Comparison of ENCODE assay signal across 14 cellular contexts in genomic region chr6:170276369-170277057, GRCh38. TPM values are rescaled to one million over a fixed set of nuclear protein-coding genes. Genes with fewer than 3 reads are reported as not detected.
DNase-seq lines count a peak whose midpoint lies in the region; ATAC-seq and TF ChIP-seq lines count a peak whose summit lies in the region.
"Had no signal": no experiment of that assay in that cellular context is flagged by ENCODE, and none has a peak within 500 bp of the region (broad histone marks: within the 10 kb centered on the region; RNA-seq: fewer than 3 reads in every experiment).

No MANE protein-coding gene starts in this region.

- no peaks in the 10 kb centered on the region for H3K27me3 ChIP-seq in Peyer's patch
- no peaks in the 10 kb centered on the region for H3K27me3 ChIP-seq in fibroblast of lung (ENCODE audit: control insufficient read depth, insufficient read depth, low read length)
- H3K27me3 ChIP-seq in testis, result no peaks in the 10 kb centered on the region
- H3K27me3 ChIP-seq in Caco-2 (replicated peaks; ENCODE audit: control insufficient read depth, insufficient read depth, low read length), result no peaks in the 10 kb centered on the region
- H3K27me3 ChIP-seq: pancreas had no signal

- TF ChIP-seq CTCF in Peyer's patch (IDR thresholded peaks at IDR 0.05), result no peak
- TF ChIP-seq CTCF in fibroblast of lung (conservative IDR thresholded peaks at IDR 0.05 in 1 of 2, IDR thresholded peaks at IDR 0.05 in 1 of 2; ENCODE audit: low read depth in 1 of 2, low read length in 2 of 2), result no peak
- TF ChIP-seq CTCF in testis (IDR thresholded peaks at IDR 0.05), result no peak
- TF ChIP-seq CTCF in Caco-2 (IDR thresholded peaks at IDR 0.05; ENCODE audit: insufficient read depth in 1 of 2, low read depth in 1 of 2, low read length in 1 of 2, severe bottlenecking in 1 of 2, unreplicated experiment in 1 of 2), result no peak

- no peaks in the 10 kb centered on the region for H3K27me3 Mint-ChIP-seq in Caco-2 (ENCODE audit: insufficient read depth, unreplicated experiment)

- 35 to 48% methylated on average over 22 to 29 of the region's 29 CpGs for WGBS in testis, 2 donors

- POLR2A ChIA-PET in Caco-2 (lab: Charles Lee), result interaction anchor here (0.7 kb wide), 1 partner anchor 14 kb away, joined by 3 read pairs; no protein-coding TSS in a partner anchor

- CTCF ChIA-PET in Caco-2 (lab: Charles Lee), result no interaction called here

- H3K79me2 ChIP-seq in fibroblast of lung (ENCODE audit: control insufficient read depth, insufficient read depth, low read length), result no peaks in the 10 kb centered on the region

- peaks cover 2% of the 10 kb centered on the region for H3K36me3 Mint-ChIP-seq in Caco-2 (ENCODE audit: insufficient read depth, unreplicated experiment)

- peaks cover 0 to 7% (median 3%) of the 10 kb centered on the region in 4 donors for H3K4me1 ChIP-seq in Peyer's patch
- peaks cover 9% of the 10 kb centered on the region for H3K4me1 ChIP-seq in fibroblast of lung (ENCODE audit: control insufficient read depth, extremely low read depth, insufficient read depth, low read length)
- H3K4me1 ChIP-seq in testis, result peaks cover 24% of the 10 kb centered on the region
- H3K4me1 ChIP-seq in Caco-2, result 0 out of 2 replicates have a peak, but pooled peaks cover 4% of the 10 kb centered on the region

- H4K20me1 ChIP-seq in fibroblast of lung (ENCODE audit: control insufficient read depth, extremely low read depth, insufficient read depth, low read length), result no peaks in the 10 kb centered on the region

- H3K9me3 ChIP-seq in Peyer's patch, result no peaks in the 10 kb centered on the region
- H3K9me3 ChIP-seq in fibroblast of lung (ENCODE audit: control insufficient read depth, insufficient read depth, low read depth, low read length), result no peaks in the 10 kb centered on the region
- H3K9me3 ChIP-seq in testis, result no peaks in the 10 kb centered on the region
- H3K9me3 ChIP-seq in Caco-2, result no peaks in the 10 kb centered on the region
- H3K9me3 ChIP-seq: pancreas had no signal

- H3K4me3 ChIP-seq in Peyer's patch (no peak overlapping the region), fibroblast of lung (replicated peaks in 1 of 4; ENCODE audit: control extremely low read depth in 1 of 4, insufficient read depth in 1 of 4, low read depth in 3 of 4, low read length in 4 of 4) (no peak overlapping the region), testis (no peak overlapping the region), Caco-2 (ENCODE audit: low read depth, low read length) (no peak overlapping the region)
- H3K4me3 ChIP-seq: pancreas had no signal

- H3K4me3 Mint-ChIP-seq in Caco-2 (ENCODE audit: unreplicated experiment), result no peak overlapping the region

- no peaks in the 10 kb centered on the region for H3K36me3 ChIP-seq in Peyer's patch
- no peaks in the 10 kb centered on the region for H3K36me3 ChIP-seq in fibroblast of lung (ENCODE audit: control insufficient read depth, insufficient read depth, low read length)
- H3K36me3 ChIP-seq in testis (ENCODE audit: low read depth, missing control alignments), result no peaks in the 10 kb centered on the region
- no peaks in the 10 kb centered on the region for H3K36me3 ChIP-seq in Caco-2 (ENCODE audit: control insufficient read depth, insufficient read depth, low read length)
- H3K36me3 ChIP-seq: pancreas had no signal

- H3K4me1 Mint-ChIP-seq in Caco-2 (ENCODE audit: low read depth, unreplicated experiment), result peaks cover 5% of the 10 kb centered on the region

- peak overlapping the region; percentile 32 for H3K9ac ChIP-seq in fibroblast of lung (ENCODE audit: insufficient read depth, low read length)

- no peaks in the 10 kb centered on the region for H3K9me3 Mint-ChIP-seq in Caco-2 (ENCODE audit: unreplicated experiment)

- peak overlapping the region; percentile 7 for H3K4me2 ChIP-seq in fibroblast of lung (ENCODE audit: extremely low read depth, insufficient read depth, low read length)

- DNase-seq in Peyer's patch (peak in 2 of 3 donors; percentile 45 to 71), fibroblast of lung (ENCODE audit: low read depth in 2 of 2) (peak in 1 of 2 donors; percentile 52), lung microvascular endothelial cell (ENCODE audit: low read depth in 2 of 2) (peak; percentile 25 to 72), testis (peak; percentile 67), Caco-2 (no peak), NCI-H748 treated with DMSO at 0.1 percent for 48 hours (lab: John Stamatoyannopoulos, UW) (no peak)
- DNase-seq in activated CD4-positive, alpha-beta T cell treated with anti-CD3 and anti-CD28 coated beads for 1 hour, result no peak
- DNase-seq: activated CD4-positive, alpha-beta T cell treated with anti-CD3 and anti-CD28 coated beads, Interleukin-2, amount 50 U/mL, for 1 hour; activated T-cell treated with anti-CD3 and anti-CD28 coated beads, Interleukin-2, amount 50 U/mL, for 48 hours; NCI-H2081; SHP77 treated with DMSO at 0.1 percent for 48 hours; T-helper 9 cell had no signal

- ATAC-seq in HG03460 (IDR thresholded peaks at IDR 0.05; ENCODE audit: unreplicated experiment), result no peak
- ATAC-seq: pancreas had no signal

- BruUV-seq in Caco-2 (replicated peaks; lab: Mats Ljungman, UMichigan), result no TSS peak

- no peak overlapping the region for H3K27ac Mint-ChIP-seq in Caco-2 (ENCODE audit: unreplicated experiment)

- no peak for TF ChIP-seq POLR2A in Peyer's patch (IDR thresholded peaks at IDR 0.05)
- TF ChIP-seq POLR2A in testis (IDR thresholded peaks at IDR 0.05), result no peak

- H2AFZ ChIP-seq in fibroblast of lung (ENCODE audit: low read length), result peak overlapping the region; percentile 45

- intact Hi-C loops in testis (cut with DNase I; ENCODE audit: low total_unique reads) (no loop called here), Caco-2 (cut with micrococcal nuclease; ENCODE audit: unreplicated experiment) (no loop called here)

- H3K27ac ChIP-seq in Peyer's patch (peak overlapping the region; percentile 2 to 70 (median 34)), fibroblast of lung (ENCODE audit: insufficient read depth, low read length) (no peak overlapping the region), testis (peak overlapping the region in 1 of 2 donors; percentile 70)
- H3K27ac ChIP-seq: pancreas had no signal

RNA-seq across cellular contexts. Expression of gene DLL1, which starts 14.4 kb away (rescaled TPM):
- total RNA-seq in Peyer's patch, result 10 to 100 TPM; 16.3 to 89.1 (median 32.3) TPM
- total RNA-seq in fibroblast of lung, result 5.6 and 12.4 TPM in 2 replicates
- polyA plus RNA-seq in fibroblast of lung, result 0.38 and 0.69 TPM in 2 replicates
- polyA plus RNA-seq in fibroblast of lung (2012), result 0.65 and 1.4 TPM in 2 replicates
- 0.74 and 2.9 TPM in 2 replicates for polyA minus RNA-seq in fibroblast of lung (ENCODE audit: low replicate concordance)
- 3.0 and 3.9 TPM in 2 replicates for total RNA-seq in lung microvascular endothelial cell
- 1 to 10 TPM; 4.6 to 5.5 TPM for total RNA-seq in testis
- polyA plus RNA-seq in testis (ENCODE audit: insufficient read depth, low read depth, low replicate concordance), result 2.8 TPM
- total RNA-seq in Caco-2 (2022), result 6.6 and 8.1 TPM in 2 replicates

RNA-seq across cellular contexts. Expression of gene FAM120B, which starts 30.0 kb away (rescaled TPM):
- total RNA-seq in Peyer's patch (10 to 100 TPM; 22.1 to 50.3 (median 38.1) TPM), fibroblast of lung (15.2 and 19.3 TPM in 2 replicates), lung microvascular endothelial cell (9.4 and 10.9 TPM in 2 replicates), testis (10 to 100 TPM; 40.6 to 62.2 TPM), Caco-2 (2022) (20.9 and 21.0 TPM in 2 replicates)
- polyA plus RNA-seq in fibroblast of lung (14.4 and 14.8 TPM in 2 replicates), testis (ENCODE audit: insufficient read depth, low read depth, low replicate concordance) (33.8 TPM)
- polyA plus RNA-seq in fibroblast of lung (2012), result 17.5 and 18.3 TPM in 2 replicates
- 53.1 and 54.6 TPM in 2 replicates for polyA minus RNA-seq in fibroblast of lung (ENCODE audit: low replicate concordance)

Comparison
In these comparisons a context has a peak if more than half of its experiments do, and no peak if none do; other contexts are left out.
1. DNase-seq: peak in Peyer's patch (2 of 3), lung microvascular endothelial cell (2 of 2) and testis (single experiment); none in activated CD4-positive, alpha-beta T cell treated with anti-CD3 and anti-CD28 coated beads for 1 hour (single experiment), Caco-2 (0 of 2) and NCI-H748 treated with DMSO at 0.1 percent for 48 hours (single experiment).